ENCODE assay signal across 20 cellular contexts in the genomic region with DNA sequence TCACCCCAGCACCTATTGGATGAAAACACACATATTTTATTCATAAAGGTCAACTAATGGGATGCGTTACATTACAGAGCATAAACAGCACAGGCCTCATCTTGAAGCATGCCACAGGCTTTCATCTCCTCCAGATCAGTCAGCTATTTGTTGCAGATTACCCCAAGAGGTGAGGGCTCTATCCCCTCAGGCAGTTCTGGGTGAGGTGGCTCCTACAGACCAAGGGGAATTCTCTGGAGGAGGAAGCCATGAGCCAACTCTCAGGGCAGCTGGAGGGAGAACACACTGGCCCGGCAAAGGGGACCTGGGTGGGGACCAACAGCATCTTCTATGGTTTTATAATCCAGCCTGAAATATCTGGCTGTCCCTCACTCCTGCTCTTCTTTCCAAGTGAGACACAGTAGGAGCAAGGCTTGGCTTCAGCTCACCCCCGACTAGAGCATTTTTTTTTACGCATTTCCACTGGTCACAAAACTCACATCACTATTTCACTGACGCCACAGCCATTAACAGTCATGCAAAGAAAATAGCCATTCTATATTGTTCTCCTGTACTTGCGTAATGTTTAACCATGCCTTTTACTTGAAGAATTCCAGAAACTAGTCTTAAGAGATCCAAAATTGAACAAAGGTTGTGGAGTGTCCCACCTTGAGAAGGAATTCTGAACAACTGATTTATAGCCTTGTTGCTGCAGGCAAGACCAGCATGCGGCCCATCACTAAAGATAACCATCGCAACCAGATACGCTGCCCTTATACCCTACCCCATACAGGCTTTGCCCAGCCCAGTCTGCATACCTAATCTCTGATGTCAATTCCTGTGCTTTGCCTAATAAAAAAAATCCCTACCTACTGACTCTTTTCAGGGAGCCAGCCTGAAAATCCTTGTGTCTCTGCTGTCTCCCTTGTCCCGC.
DNase-seq lines count a peak whose midpoint lies in the region; TF ChIP-seq lines count a peak whose summit lies in the region.
"Had no signal": no experiment of that assay in that cellular context is flagged by ENCODE, and none has a peak within 500 bp of the region (broad histone marks: within the 10 kb centered on the region; RNA-seq: fewer than 3 reads in every experiment).

No MANE protein-coding gene starts in this region.

- TF ChIP-seq CTCF in Caco-2 (IDR thresholded peaks at IDR 0.05; ENCODE audit: insufficient read depth in 1 of 2, low read depth in 1 of 2, low read length in 1 of 2, severe bottlenecking in 1 of 2, unreplicated experiment in 1 of 2) (no peak), mesothelial cell of epicardium (IDR thresholded peaks at IDR 0.05; ENCODE audit: unreplicated experiment) (no peak), BE2C (IDR thresholded peaks at IDR 0.05; ENCODE audit: low read depth, low read length) (no peak)

- POLR2A ChIA-PET in Caco-2 (lab: Charles Lee): no interaction called here

- H3K36me3 ChIP-seq in Caco-2 (ENCODE audit: control insufficient read depth, insufficient read depth, low read length) (no peaks in the 10 kb centered on the region), BE2C (no peaks in the 10 kb centered on the region)
- H3K36me3 ChIP-seq: heart left ventricle, SJSA1, upper lobe of right lung had no signal

- H3K27me3 ChIP-seq in Caco-2 (replicated peaks; ENCODE audit: control insufficient read depth, insufficient read depth, low read length) (no peaks in the 10 kb centered on the region), BE2C (no peaks in the 10 kb centered on the region)
- H3K27me3 ChIP-seq: heart left ventricle, SJSA1, upper lobe of right lung had no signal

- H3K36me3 Mint-ChIP-seq in Caco-2 (ENCODE audit: insufficient read depth, unreplicated experiment) (no peaks in the 10 kb centered on the region), mesothelial cell of epicardium (no peaks in the 10 kb centered on the region)
- H3K36me3 Mint-ChIP-seq: activated naive CD4-positive, alpha-beta T cell treated with anti-CD3 and anti-CD28 coated beads, Interleukin-2, amount 10 ng/mL, durations not matched to agents 7 days and 5 days had no signal

- H3K27me3 Mint-ChIP-seq in Caco-2 (ENCODE audit: insufficient read depth, unreplicated experiment) (no peaks in the 10 kb centered on the region), mesothelial cell of epicardium (ENCODE audit: low read depth) (no peaks in the 10 kb centered on the region)
- H3K27me3 Mint-ChIP-seq: activated naive CD4-positive, alpha-beta T cell treated with anti-CD3 and anti-CD28 coated beads, Interleukin-2, amount 10 ng/mL, durations not matched to agents 7 days and 5 days; stimulated activated naive CD8-positive, alpha-beta T cell treated with anti-CD3 and anti-CD28 coated beads, Interleukin-15, Interleukin-2, amounts not matched to agents 100 ng/mL and 50 ng/mL, for 24 hours had no signal

- intact Hi-C loops in Caco-2 (cut with micrococcal nuclease; ENCODE audit: unreplicated experiment): loop anchor here (1.0 to 10.0 kb wide), 2 partner anchors 31 to 107 kb away; no protein-coding TSS in a partner anchor

- no peak overlapping the region for H3K4me3 ChIP-seq in Caco-2 (ENCODE audit: low read depth, low read length)
- no peak overlapping the region for H3K4me3 ChIP-seq in BE2C (ENCODE audit: low read depth, low read length)
- H3K4me3 ChIP-seq: heart left ventricle, SJSA1, upper lobe of right lung had no signal

- H3K9me3 ChIP-seq in Caco-2 (no peaks in the 10 kb centered on the region), BE2C (no peaks in the 10 kb centered on the region)
- H3K9me3 ChIP-seq: heart left ventricle, SJSA1, upper lobe of right lung had no signal

- H3K9me3 Mint-ChIP-seq in Caco-2 (ENCODE audit: unreplicated experiment): no peaks in the 10 kb centered on the region
- peaks cover 5% of the 10 kb centered on the region for H3K9me3 Mint-ChIP-seq in mesothelial cell of epicardium
- H3K9me3 Mint-ChIP-seq: stimulated activated naive CD8-positive, alpha-beta T cell treated with anti-CD3 and anti-CD28 coated beads, Interleukin-15, Interleukin-2, amounts not matched to agents 100 ng/mL and 50 ng/mL, for 24 hours had no signal

- H3K4me3 Mint-ChIP-seq in Caco-2 (ENCODE audit: unreplicated experiment) (peak overlapping the region; percentile 34), mesothelial cell of epicardium (no peak overlapping the region)
- H3K4me3 Mint-ChIP-seq: activated naive CD4-positive, alpha-beta T cell treated with anti-CD3 and anti-CD28 coated beads, Interleukin-2, amount 10 ng/mL, durations not matched to agents 7 days and 5 days; activated T-cell treated with anti-CD3 and anti-CD28 coated beads, Interleukin-2, amount 50 U/mL, for 4 hours; stimulated activated naive CD8-positive, alpha-beta T cell treated with anti-CD3 and anti-CD28 coated beads, Interleukin-15, Interleukin-2, amounts not matched to agents 100 ng/mL and 50 ng/mL, for 24 hours had no signal

- CTCF ChIA-PET in Caco-2 (lab: Charles Lee): interaction anchor here (1.2 kb wide), 1 partner anchor 75 kb away, joined by 5 read pairs; no protein-coding TSS in a partner anchor

- H3K4me1 Mint-ChIP-seq in Caco-2 (ENCODE audit: low read depth, unreplicated experiment): peaks cover 9% of the 10 kb centered on the region
- H3K4me1 Mint-ChIP-seq in mesothelial cell of epicardium: peaks cover 53% of the 10 kb centered on the region
- H3K4me1 Mint-ChIP-seq: activated naive CD4-positive, alpha-beta T cell treated with anti-CD3 and anti-CD28 coated beads, Interleukin-2, amount 10 ng/mL, durations not matched to agents 7 days and 5 days had no signal

- peak; percentile 76 to 84 for DNase-seq in Caco-2
- peak; percentile 86 for DNase-seq in HT-29 (ENCODE audit: low spot score)
- peak; percentile 31 for DNase-seq in amniotic epithelial cell (ENCODE audit: low read depth)
- no peak for DNase-seq in mesothelial cell of epicardium (ENCODE audit: low spot score in 2 of 2, unreplicated experiment in 2 of 2)
- DNase-seq in BE2C: no peak
- DNase-seq in putamen (ENCODE audit: low spot score): no peak
- DNase-seq in NCI-H187 treated with DMSO at 0.1 percent for 48 hours (lab: John Stamatoyannopoulos, UW): no peak
- no peak for DNase-seq in D341Med (ENCODE audit: low spot score)
- DNase-seq: activated naive CD4-positive, alpha-beta T cell treated with anti-CD3 and anti-CD28 coated beads, Interleukin-2, amount 10 ng/mL, durations not matched to agents 7 days and 5 days; activated T-cell treated with anti-CD3 and anti-CD28 coated beads, Interleukin-2, amount 50 U/mL, for 4 hours; aorta; C1 segment of cervical spinal cord; cerebellar nuclear complex; effector CD8-positive, alpha-beta T cell; heart left ventricle; Kasumi-1; NCI-H526; upper lobe of right lung had no signal

- peak overlapping the region; percentile 78 for H3K27ac Mint-ChIP-seq in Caco-2 (ENCODE audit: unreplicated experiment)
- peak overlapping the region; percentile 78 for H3K27ac Mint-ChIP-seq in mesothelial cell of epicardium
- H3K27ac Mint-ChIP-seq: activated naive CD4-positive, alpha-beta T cell treated with anti-CD3 and anti-CD28 coated beads, Interleukin-2, amount 10 ng/mL, durations not matched to agents 7 days and 5 days; stimulated activated naive CD8-positive, alpha-beta T cell treated with anti-CD3 and anti-CD28 coated beads, Interleukin-15, Interleukin-2, amounts not matched to agents 100 ng/mL and 50 ng/mL, for 24 hours had no signal

- TSS peak; percentile 98 for BruUV-seq in Caco-2 (replicated peaks; lab: Mats Ljungman, UMichigan)

- H3K4me1 ChIP-seq in Caco-2 (peaks cover 33% of the 10 kb centered on the region), BE2C (no peaks in the 10 kb centered on the region)
- H3K4me1 ChIP-seq: heart left ventricle, SJSA1, upper lobe of right lung had no signal

Comparison
In these comparisons a context has a peak if more than half of its experiments do, and no peak if none do; other contexts are left out.
1. DNase-seq: peak in Caco-2 (2 of 2), HT-29 (single experiment) and amniotic epithelial cell (single experiment); none in mesothelial cell of epicardium (0 of 2), BE2C (single experiment), putamen (single experiment), NCI-H187 treated with DMSO at 0.1 percent for 48 hours (single experiment) and D341Med (single experiment).